10 cellular contexts compared by ENCODE assay signal in genomic region chr2:128623776-128624424, GRCh38.
DNase-seq lines count a peak whose midpoint lies in the region; ATAC-seq and TF ChIP-seq lines count a peak whose summit lies in the region.
"Had no signal": no experiment of that assay in that cellular context is flagged by ENCODE, and none has a peak within 500 bp of the region (broad histone marks: within the 10 kb centered on the region; RNA-seq: fewer than 3 reads in every experiment).

No MANE protein-coding gene starts in this region.

- ATAC-seq in HG02571 (IDR thresholded peaks at IDR 0.05; ENCODE audit: unreplicated experiment) = peak; percentile 90
- ATAC-seq: naive thymus-derived CD4-positive, alpha-beta T cell had no signal

- no peak overlapping the region for H3K27ac Mint-ChIP-seq in progenitor cell of endocrine pancreas
- H3K27ac Mint-ChIP-seq: B cell had no signal

- H3K27me3 Mint-ChIP-seq in progenitor cell of endocrine pancreas = peaks cover 36% of the 10 kb centered on the region
- H3K27me3 Mint-ChIP-seq: B cell had no signal

- H3K27me3 ChIP-seq in MG63 = no peaks in the 10 kb centered on the region

- no peak overlapping the region for H3K4me3 Mint-ChIP-seq in progenitor cell of endocrine pancreas (ENCODE audit: low read depth)
- H3K4me3 Mint-ChIP-seq: B cell had no signal

- TF ChIP-seq CTCF in cardiac fibroblast (IDR thresholded peaks at IDR 0.05; ENCODE audit: low read depth, low read length) (no peak), progenitor cell of endocrine pancreas (IDR thresholded peaks at IDR 0.05; ENCODE audit: unreplicated experiment) (no peak)

- no peak overlapping the region for H3K4me3 ChIP-seq in MG63
- H3K4me3 ChIP-seq in cardiac fibroblast (replicated peaks in 1 of 2; ENCODE audit: low read depth in 2 of 2, low read length in 2 of 2) = no peak overlapping the region

- no peaks in the 10 kb centered on the region for H3K9me3 Mint-ChIP-seq in progenitor cell of endocrine pancreas (ENCODE audit: low read depth)
- H3K9me3 Mint-ChIP-seq: naive thymus-derived CD4-positive, alpha-beta T cell had no signal

- H3K36me3 ChIP-seq in MG63 = no peaks in the 10 kb centered on the region

- no peaks in the 10 kb centered on the region for H3K9me3 ChIP-seq in MG63

- DNase-seq in SKM-1 treated with dmso at 0.1 percent for 144 hours (lab: John Stamatoyannopoulos, UW; ENCODE audit: unreplicated experiment) (peak; percentile 37), SKM-1 (lab: John Stamatoyannopoulos, UW; ENCODE audit: unreplicated experiment) (no peak), MG63 (peak; percentile 14), cardiac fibroblast (ENCODE audit: low read depth in 2 of 2) (peak; percentile 75 to 87), stromal cell of bone marrow (ENCODE audit: low read depth) (peak; percentile 90), progenitor cell of endocrine pancreas (ENCODE audit: low spot score, unreplicated experiment) (no peak)
- no peak for DNase-seq in activated CD8-positive, alpha-beta memory T cell treated with anti-CD3 and anti-CD28 coated beads for 24 hours

- peaks cover 3% of the 10 kb centered on the region for H3K4me1 Mint-ChIP-seq in progenitor cell of endocrine pancreas (ENCODE audit: low read depth)
- H3K4me1 Mint-ChIP-seq: B cell had no signal

- H3K36me3 Mint-ChIP-seq in progenitor cell of endocrine pancreas (ENCODE audit: insufficient read depth) = no peaks in the 10 kb centered on the region
- H3K36me3 Mint-ChIP-seq: naive thymus-derived CD4-positive, alpha-beta T cell had no signal

Comparison
In these comparisons a context has a peak if more than half of its experiments do, and no peak if none do; other contexts are left out.
1. DNase-seq: peak in SKM-1 treated with dmso at 0.1 percent for 144 hours (single experiment), MG63 (single experiment), cardiac fibroblast (2 of 2) and stromal cell of bone marrow (single experiment); none in SKM-1 (single experiment), progenitor cell of endocrine pancreas (single experiment) and activated CD8-positive, alpha-beta memory T cell treated with anti-CD3 and anti-CD28 coated beads for 24 hours (single experiment).